Comparison of ENCODE assay signal across 14 cellular contexts in genomic region chr16:66486199-66486772, GRCh38. TPM values are rescaled to one million over a fixed set of nuclear protein-coding genes. Genes with fewer than 3 reads are reported as not detected.
A peak's percentile ranks its signal among the peaks of the same experiment; 100 is the strongest.
DNase-seq lines count a peak whose midpoint lies in the region; TF ChIP-seq lines count a peak whose summit lies in the region.
"Had no signal": no experiment of that assay in that cellular context is flagged by ENCODE, and none has a peak within 500 bp of the region (broad histone marks: within the 10 kb centered on the region; RNA-seq: fewer than 3 reads in every experiment).

No MANE protein-coding gene starts in this region.

- no peak overlapping the region for H2BK120ac ChIP-seq in mesenchymal stem cell (ENCODE audit: low read depth, low read length)

- DNase-seq in GM23248: no peak
- DNase-seq in mesenchymal stem cell: no peak
- no peak for DNase-seq in substantia nigra (lab: John Stamatoyannopoulos, UW)
- no peak for DNase-seq in SKM-1 treated with dmso at 0.1 percent for 144 hours (lab: John Stamatoyannopoulos, UW; ENCODE audit: unreplicated experiment)
- no peak for DNase-seq in globus pallidus (ENCODE audit: low spot score)
- DNase-seq in activated naive CD4-positive, alpha-beta T cell treated with Interleukin-2 at 50 U/mL for 16 hours: no peak
- no peak for DNase-seq in putamen (ENCODE audit: low spot score)
- DNase-seq: activated CD4-positive, alpha-beta T cell treated with anti-CD3 and anti-CD28 coated beads for 1 hour; foreskin melanocyte; naive B cell; NCI-H1105 had no signal

- H4K91ac ChIP-seq in mesenchymal stem cell (ENCODE audit: low read length): no peak overlapping the region

- H4K8ac ChIP-seq in mesenchymal stem cell (ENCODE audit: low read length): peak overlapping the region; percentile 1

- no peaks in the 10 kb centered on the region for H4K20me1 ChIP-seq in GM23248 (ENCODE audit: insufficient read depth)

- H3K4me3 ChIP-seq in GM23248 (no peak overlapping the region), mesenchymal stem cell (ENCODE audit: insufficient read depth in 1 of 2, low read depth in 1 of 2, low read length in 2 of 2) (no peak overlapping the region)

- H3K9me3 Mint-ChIP-seq in brain: peaks cover 0 to 5% (median 1%) of the 10 kb centered on the region in 5 experiments
- H3K9me3 Mint-ChIP-seq: naive B cell; stimulated activated naive CD8-positive, alpha-beta T cell treated with anti-CD3 and anti-CD28 coated beads, Interleukin-15, Interleukin-2, amounts not matched to agents 100 ng/mL and 50 ng/mL, for 24 hours had no signal

- no peak overlapping the region for H2AFZ ChIP-seq in GM23248
- no peak overlapping the region for H2AFZ ChIP-seq in mesenchymal stem cell (ENCODE audit: low read depth, low read length)

- in situ Hi-C loops in GM23248 (cut with MboI): loop anchor here (10.0 kb wide), 1 partner anchor 81 kb away; no protein-coding TSS in a partner anchor

- no peak for TF ChIP-seq CTCF in brain (conservative IDR thresholded peaks at IDR 0.05)

- H3K36me3 ChIP-seq in GM23248 (ENCODE audit: low read depth) (no peaks in the 10 kb centered on the region), mesenchymal stem cell (ENCODE audit: control insufficient read depth in 1 of 2, insufficient read depth in 2 of 2, low read depth in 1 of 2, low read length in 2 of 2) (peaks cover 0 to 1% of the 10 kb centered on the region in 2 experiments)

- no peak overlapping the region for H3K14ac ChIP-seq in mesenchymal stem cell (ENCODE audit: low read length in 2 of 2)

- no peak overlapping the region for H2BK5ac ChIP-seq in mesenchymal stem cell (ENCODE audit: low read depth, low read length, poor library complexity, severe bottlenecking)

- H3K27ac Mint-ChIP-seq in brain: peak overlapping the region in 4 of 5 experiments; percentile 61 to 74 (median 68)
- H3K27ac Mint-ChIP-seq: naive B cell had no signal

- H2AK5ac ChIP-seq in mesenchymal stem cell (ENCODE audit: low read length, severe bottlenecking): peak overlapping the region; percentile 28

- peaks cover 16% of the 10 kb centered on the region for H3K36me3 Mint-ChIP-seq in brain
- H3K36me3 Mint-ChIP-seq: naive B cell had no signal

- no peak overlapping the region for H2BK15ac ChIP-seq in mesenchymal stem cell (ENCODE audit: low read depth, poor library complexity, severe bottlenecking)

- peaks cover 24% of the 10 kb centered on the region for H3K4me1 Mint-ChIP-seq in brain

- H3K18ac ChIP-seq in mesenchymal stem cell (ENCODE audit: low read depth in 1 of 2, low read length in 2 of 2): no peak overlapping the region

- no peak overlapping the region for H3K23ac ChIP-seq in mesenchymal stem cell (ENCODE audit: low read length in 2 of 2)

- H2BK12ac ChIP-seq in mesenchymal stem cell (ENCODE audit: low read length in 2 of 2): peak overlapping the region in 1 of 2 experiments; percentile 16

- H3K9me2 ChIP-seq in GM23248 (ENCODE audit: insufficient read depth): no peaks in the 10 kb centered on the region

- H3K79me1 ChIP-seq in mesenchymal stem cell (replicated peaks; ENCODE audit: low read length, poor library complexity, severe bottlenecking): no peaks in the 10 kb centered on the region

- no peak overlapping the region for H3K4me3 Mint-ChIP-seq in brain
- H3K4me3 Mint-ChIP-seq: naive B cell; stimulated activated naive CD8-positive, alpha-beta T cell treated with anti-CD3 and anti-CD28 coated beads, Interleukin-15, Interleukin-2, amounts not matched to agents 100 ng/mL and 50 ng/mL, for 24 hours had no signal

- H3K4me1 ChIP-seq in GM23248 (ENCODE audit: insufficient read depth): peaks cover 10% of the 10 kb centered on the region
- peaks cover 36% of the 10 kb centered on the region for H3K4me1 ChIP-seq in mesenchymal stem cell (ENCODE audit: control insufficient read depth, insufficient read depth, low read depth, low read length)

- H3K27ac ChIP-seq in GM23248 (peak overlapping the region; percentile 10; the same call in 1 of the 2 replicates), mesenchymal stem cell (ENCODE audit: low read length, poor library complexity, severe bottlenecking) (peak overlapping the region; percentile 73), substantia nigra (ENCODE audit: low read depth, low read length, poor library complexity, severe bottlenecking) (peak overlapping the region; percentile 53)

- 92 to 97% methylated on average over 12 of the region's 12 CpGs for WGBS in GM23248 (ENCODE audit: low coverage in 1 of 2, low lambda C conversion rate in 2 of 2, missing lambda C conversion rate in 2 of 2), 2 experiments
- 95% methylated on average over 10 of the region's 12 CpGs for WGBS in mesenchymal stem cell

- H3F3A ChIP-seq in GM23248 (ENCODE audit: insufficient read depth): 0 out of 2 replicates have a peak, but pooled peaks cover 6% of the 10 kb centered on the region

- H3K27me3 ChIP-seq in GM23248 (replicated peaks; ENCODE audit: insufficient read depth) (no peaks in the 10 kb centered on the region), mesenchymal stem cell (ENCODE audit: control insufficient read depth in 1 of 2, insufficient read depth in 1 of 2, low read length in 2 of 2) (no peaks in the 10 kb centered on the region)

- no peaks in the 10 kb centered on the region for H3K79me2 ChIP-seq in GM23248 (ENCODE audit: insufficient read depth)

- H3K27me3 Mint-ChIP-seq in brain: no peaks in the 10 kb centered on the region
- H3K27me3 Mint-ChIP-seq: stimulated activated naive CD8-positive, alpha-beta T cell treated with anti-CD3 and anti-CD28 coated beads, Interleukin-15, Interleukin-2, amounts not matched to agents 100 ng/mL and 50 ng/mL, for 24 hours had no signal

- no peak overlapping the region for H3K4me2 ChIP-seq in GM23248 (ENCODE audit: unreplicated experiment)
- H3K4me2 ChIP-seq in mesenchymal stem cell (ENCODE audit: low read length, poor library complexity, severe bottlenecking): no peak overlapping the region

- no peaks in the 10 kb centered on the region for H3K9me3 ChIP-seq in GM23248 (ENCODE audit: low read depth)
- H3K9me3 ChIP-seq in mesenchymal stem cell (ENCODE audit: control insufficient read depth, low read length): no peaks in the 10 kb centered on the region

- no peak overlapping the region for H3K9ac ChIP-seq in GM23248
- peak overlapping the region; percentile 57 for H3K9ac ChIP-seq in mesenchymal stem cell (ENCODE audit: low read length)

- H3K4ac ChIP-seq in mesenchymal stem cell (ENCODE audit: low read depth in 1 of 2, low read length in 2 of 2): no peak overlapping the region

RNA-seq across cellular contexts. Expression of gene BEAN1, which starts 59.2 kb away (rescaled TPM):
- total RNA-seq in GM23248 (2014; rRNA removed; shearing (Covaris generic)): 0.32 and 1.1 TPM in 2 replicates
- 0.50 and 0.89 TPM in 2 replicates for polyA plus RNA-seq in GM23248 (2016; fragmentation: Nextera tagmentation; extraction: Ambion mirVana)
- polyA plus RNA-seq in brain (ENCODE audit: insufficient read depth, low read depth, low replicate concordance): 6.1 TPM
- 0.10 TPM for polyA plus RNA-seq in mesenchymal stem cell (2013, experiment 1 of 2)
- polyA plus RNA-seq in mesenchymal stem cell (2013, experiment 2 of 2): 0.07 TPM
- total RNA-seq: endothelial cell of umbilical vein had no signal
- polyA plus RNA-seq: endothelial cell of umbilical vein had no signal

Comparison
In these comparisons a context has a peak if more than half of its experiments do, and no peak if none do; other contexts are left out.
1. H3K27ac ChIP-seq: peak in every context shown above with its lines; median percentile 73 in mesenchymal stem cell; 53 in substantia nigra; 10 in GM23248.